ENCODE assay signal across 8 cellular contexts in the genomic region with DNA sequence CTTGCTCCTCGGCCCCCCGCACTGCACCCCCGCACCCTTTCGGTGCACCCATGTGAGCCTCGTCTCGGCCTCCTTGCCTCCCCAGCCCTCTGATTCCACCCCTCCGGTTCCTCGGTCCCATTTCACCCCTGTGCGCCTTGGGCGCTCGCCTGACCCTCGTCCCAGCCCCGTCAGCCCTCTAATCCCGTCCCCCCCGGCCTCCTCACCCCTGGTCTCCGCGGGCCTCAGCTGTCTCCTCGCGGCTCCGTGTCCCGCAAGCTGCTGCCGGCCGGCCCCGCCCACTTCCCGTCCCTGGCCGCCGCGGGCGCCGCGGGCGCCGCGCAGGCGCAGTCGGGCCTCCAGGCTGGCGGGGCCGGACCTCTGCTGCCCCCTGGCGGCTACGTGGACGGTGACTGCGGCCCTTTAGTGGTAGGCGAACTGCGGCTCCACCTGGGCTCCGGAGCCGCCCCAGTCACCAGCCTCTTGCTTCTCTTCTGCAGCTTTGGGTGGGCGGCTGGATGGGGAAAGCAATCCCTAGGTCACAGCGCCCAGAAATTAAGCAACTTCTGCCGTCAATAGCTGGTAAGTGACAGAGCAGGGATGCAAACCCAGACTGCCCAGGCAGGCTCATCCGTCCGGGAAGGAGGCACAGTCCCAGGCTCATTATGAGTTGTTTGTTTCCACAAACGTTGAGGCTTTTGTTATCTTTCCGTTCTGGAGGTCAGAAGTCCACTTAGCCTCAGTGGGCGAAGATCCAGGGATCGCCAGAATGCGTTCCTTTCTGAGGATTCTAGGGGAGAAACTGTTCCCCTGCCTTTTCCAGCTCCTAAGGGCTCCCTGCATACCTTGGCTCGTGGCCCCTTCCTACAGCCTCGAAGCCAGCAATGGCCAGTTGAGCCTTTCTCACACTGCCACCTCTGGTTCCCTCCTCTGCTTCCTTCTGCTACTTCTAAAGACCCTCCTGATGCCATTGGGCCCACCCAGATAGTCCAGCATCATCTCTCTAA. TPM values are rescaled to one million over a fixed set of nuclear protein-coding genes. Genes with fewer than 3 reads are reported as not detected.
DNase-seq lines count a peak whose midpoint lies in the region; ATAC-seq, FAIRE-seq and TF ChIP-seq lines count a peak whose summit lies in the region.

A gene with protein sequence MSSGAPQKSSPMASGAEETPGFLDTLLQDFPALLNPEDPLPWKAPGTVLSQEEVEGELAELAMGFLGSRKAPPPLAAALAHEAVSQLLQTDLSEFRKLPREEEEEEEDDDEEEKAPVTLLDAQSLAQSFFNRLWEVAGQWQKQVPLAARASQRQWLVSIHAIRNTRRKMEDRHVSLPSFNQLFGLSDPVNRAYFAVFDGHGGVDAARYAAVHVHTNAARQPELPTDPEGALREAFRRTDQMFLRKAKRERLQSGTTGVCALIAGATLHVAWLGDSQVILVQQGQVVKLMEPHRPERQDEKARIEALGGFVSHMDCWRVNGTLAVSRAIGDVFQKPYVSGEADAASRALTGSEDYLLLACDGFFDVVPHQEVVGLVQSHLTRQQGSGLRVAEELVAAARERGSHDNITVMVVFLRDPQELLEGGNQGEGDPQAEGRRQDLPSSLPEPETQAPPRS (minus strand): TSS at position 263 of the 986 bp plus-strand sequence. CDS start 6,800 bp downstream, outside the sequence.

- peak within 1 kb of the TSS; percentile 87 to 93 for H3K4me3 ChIP-seq in neutrophil (ENCODE audit: low read depth in 1 of 2, low read length in 1 of 2)
- peak within 1 kb of the TSS; percentile 51 to 84 (median 73) for H3K4me3 ChIP-seq in subcutaneous abdominal adipose tissue (ENCODE audit: low read depth in 1 of 5, low read length in 5 of 5)

- H3K36me3 ChIP-seq in neutrophil (peaks cover 3% of the 10 kb centered on the region), subcutaneous abdominal adipose tissue (ENCODE audit: control insufficient read depth in 5 of 5, insufficient read depth in 5 of 5, low read length in 5 of 5) (peaks cover 0 to 3% (median under 1%) of the 10 kb centered on the region in 5 donors)

- H3K27me3 ChIP-seq in neutrophil (no peaks in the 10 kb centered on the region), subcutaneous abdominal adipose tissue (ENCODE audit: control insufficient read depth in 5 of 5, insufficient read depth in 4 of 5, low read length in 5 of 5) (no peaks in the 10 kb centered on the region)

- H3K4me1 ChIP-seq in neutrophil (ENCODE audit: control insufficient read depth in 1 of 2, insufficient read depth in 1 of 2, low read depth in 1 of 2, low read length in 1 of 2) (peaks cover 45 to 47% of the 10 kb centered on the region in 2 experiments), subcutaneous abdominal adipose tissue (ENCODE audit: control insufficient read depth in 5 of 5, insufficient read depth in 5 of 5, low read length in 5 of 5) (peaks cover 7 to 44% (median 32%) of the 10 kb centered on the region in 5 donors)

- H3K9ac ChIP-seq in subcutaneous abdominal adipose tissue (ENCODE audit: low read length in 5 of 5), result peak within 1 kb of the TSS; percentile 63 to 93 (median 73)

- DNase-seq in COLO668 (lab: John Stamatoyannopoulos, UW; ENCODE audit: unreplicated experiment) (peak; percentile 89), Kasumi-1 (lab: John Stamatoyannopoulos, UW) (peak; percentile 69 to 71), SK-N-DZ (ENCODE audit: low spot score) (peak; percentile 72), frontal cortex (ENCODE audit: low spot score in 2 of 2) (peak; percentile 95)
- DNase-seq in activated naive CD4-positive, alpha-beta T cell treated with Interleukin-2 at 50 U/mL for 16 hours, result peak; percentile 91

- H3K9me3 ChIP-seq in neutrophil (no peaks in the 10 kb centered on the region), subcutaneous abdominal adipose tissue (ENCODE audit: control insufficient read depth in 5 of 5, low read length in 5 of 5) (no peaks in the 10 kb centered on the region)

- FAIRE-seq in frontal cortex (lab: Jason Lieb, UNC), result no peak

- peak; percentile 94 for TF ChIP-seq CTCF in neutrophil (IDR thresholded peaks at IDR 0.05)

- ATAC-seq in GM21381 (IDR thresholded peaks at IDR 0.05; ENCODE audit: unreplicated experiment), result peak; percentile 69

- H3K27ac ChIP-seq in neutrophil (peak within 1 kb of the TSS; percentile 94), subcutaneous abdominal adipose tissue (ENCODE audit: low read depth, low read length) (peak within 1 kb of the TSS; percentile 74)

RNA-seq across cellular contexts. Expression of the gene that starts here (rescaled TPM):
- polyA plus RNA-seq in SK-N-DZ (2014; cell fraction: cytosol; rRNA removed), result 22.4 and 23.1 TPM in 2 replicates
- polyA plus RNA-seq in SK-N-DZ (2014; cell fraction: nucleus; rRNA removed), result 25.1 and 27.3 TPM in 2 replicates
- 19.2 TPM for total RNA-seq in frontal cortex

Comparison
In these comparisons a context has a peak if more than half of its experiments do, and no peak if none do; other contexts are left out.
1. Peak in every context shown above with its lines: DNase-seq, ATAC-seq, H3K4me3 ChIP-seq and H3K27ac ChIP-seq.